In genomic region chr18:79421275-79421857, GRCh38 we compare ENCODE assay signal across 1 cellular context.
TF ChIP-seq lines count a peak whose summit lies in the region.

No MANE protein-coding gene starts in this region.

TF ChIP-seq in HepG2, 621 proteins besides CTCF, POLR2A, EP300 and RAD21 (continued from another document):
- TF ChIP-seq ZNF704 (CRISPR knock-in tag; IDR thresholded peaks at IDR 0.05; ENCODE audit: borderline replicate concordance): no peak
- no peak for TF ChIP-seq ZNF841 (CRISPR knock-in tag; IDR thresholded peaks at IDR 0.05; ENCODE audit: borderline replicate concordance)
- no peak for TF ChIP-seq ZEB1 (IDR thresholded peaks at IDR 0.05; ENCODE audit: insufficient replicate concordance, low read depth)
- TF ChIP-seq MTF2 (CRISPR knock-in tag; IDR thresholded peaks at IDR 0.05; ENCODE audit: borderline replicate concordance): 0 out of 2 replicates have a peak, but pooled peaks have one; percentile 12
- no peak for TF ChIP-seq MAF1 (CRISPR knock-in tag; IDR thresholded peaks at IDR 0.05; ENCODE audit: borderline replicate concordance)
- no peak for TF ChIP-seq ZNF792 (CRISPR knock-in tag; IDR thresholded peaks at IDR 0.05)
- TF ChIP-seq ZNF800 (CRISPR knock-in tag; IDR thresholded peaks at IDR 0.05): no peak
- no peak for TF ChIP-seq IKZF4 (CRISPR knock-in tag; IDR thresholded peaks at IDR 0.05; ENCODE audit: borderline replicate concordance, low read depth, not compliant biosample characterization)
- TF ChIP-seq BORCS8-MEF2B (CRISPR knock-in tag; IDR thresholded peaks at IDR 0.05): no peak
- TF ChIP-seq ZBTB21 (CRISPR knock-in tag; IDR thresholded peaks at IDR 0.05): no peak
- no peak for TF ChIP-seq BCLAF1 (IDR thresholded peaks at IDR 0.05)
- no peak for TF ChIP-seq ZNF597 (CRISPR knock-in tag; IDR thresholded peaks at IDR 0.05)
- TF ChIP-seq ZNF605 (CRISPR knock-in tag; IDR thresholded peaks at IDR 0.05): no peak
- no peak for TF ChIP-seq FOXA1 (IDR thresholded peaks at IDR 0.05)
- TF ChIP-seq FOXA1 (CRISPR knock-in tag; IDR thresholded peaks at IDR 0.05): 0 out of 2 replicates have a peak, but pooled peaks have one; percentile 28
- TF ChIP-seq ATF4 (CRISPR knock-in tag; IDR thresholded peaks at IDR 0.05): no peak
- TF ChIP-seq KDM6A (CRISPR knock-in tag; IDR thresholded peaks at IDR 0.05; ENCODE audit: low read depth): no peak
- TF ChIP-seq RFX5 (IDR thresholded peaks at IDR 0.05; ENCODE audit: low read depth, low read length): no peak
- TF ChIP-seq ZNF687 (CRISPR knock-in tag; IDR thresholded peaks at IDR 0.05): peak; percentile 12; the same call in 1 of the 2 replicates
- TF ChIP-seq SRY (CRISPR knock-in tag; IDR thresholded peaks at IDR 0.05): no peak
- no peak for TF ChIP-seq RAD51 (IDR thresholded peaks at IDR 0.05; ENCODE audit: borderline replicate concordance)
